ENCODE assay signal across 23 cellular contexts in the genomic region with DNA sequence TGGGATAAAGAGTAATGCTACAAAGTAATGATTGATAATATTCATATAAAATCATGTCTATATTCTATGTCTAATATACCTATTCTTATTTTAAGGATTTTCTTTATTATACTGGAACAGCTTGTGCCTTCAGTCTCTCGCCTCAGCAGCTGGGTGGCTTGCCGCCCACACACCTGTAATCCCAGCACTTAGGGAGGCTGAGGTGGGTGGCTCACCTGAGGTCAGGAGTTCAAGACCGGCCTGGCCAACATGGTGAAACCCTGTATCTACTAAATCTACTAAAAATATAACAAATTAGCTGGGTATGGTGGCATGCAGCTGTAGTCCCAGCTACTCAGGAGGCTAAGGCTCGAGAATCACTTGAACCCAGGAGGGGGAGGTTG. TPM values are rescaled to one million over a fixed set of nuclear protein-coding genes. Genes with fewer than 3 reads are reported as not detected.
DNase-seq lines count a peak whose midpoint lies in the region; ATAC-seq and TF ChIP-seq lines count a peak whose summit lies in the region.
"Had no signal": no experiment of that assay in that cellular context is flagged by ENCODE, and none has a peak within 500 bp of the region (broad histone marks: within the 10 kb centered on the region; RNA-seq: fewer than 3 reads in every experiment).

No MANE protein-coding gene starts in this region.

- TF ChIP-seq CTCF in HCT116 (IDR thresholded peaks at IDR 0.05 in 2 of 3, conservative IDR thresholded peaks at IDR 0.05 in 1 of 3; ENCODE audit: borderline replicate concordance in 1 of 3, insufficient read depth in 1 of 3, low read depth in 2 of 3, low read length in 2 of 3) (no peak), HEK293 (tag by site-specific recombination; IDR thresholded peaks at IDR 0.05) (no peak), type B pancreatic cell (conservative IDR thresholded peaks at IDR 0.05) (no peak)

- H3K27ac ChIP-seq in HCT116 (ENCODE audit: low read depth, low read length) (no peak overlapping the region), HEK293 (ENCODE audit: extremely low read depth, low read depth, low read length) (no peak overlapping the region)
- H3K27ac ChIP-seq: BLaER1 had no signal

- no TSS peak for BruUV-seq in HCT116 (replicated peaks; lab: Mats Ljungman, UMichigan)

- no peak for ATAC-seq in HCT116
- ATAC-seq: GM12878 had no signal

- RAD21 ChIA-PET in HCT116 (lab: Charles Lee; ENCODE audit: low non-redundant PET in 1 of 2, low total read pairs in 2 of 2, uncharacterized antibody in 2 of 2, unreplicated experiment in 2 of 2): no interaction called here

- H4K20me1 ChIP-seq in HCT116 (ENCODE audit: insufficient read depth): no peaks in the 10 kb centered on the region
- H4K20me1 ChIP-seq: BLaER1 had no signal

- no peak overlapping the region for H3K27ac Mint-ChIP-seq in type B pancreatic cell
- H3K27ac Mint-ChIP-seq: CD14-positive monocyte; CD4-positive, alpha-beta memory T cell; CD4-positive, CD25-positive, alpha-beta regulatory T cell; CD8-positive, alpha-beta memory T cell had no signal

- no peak overlapping the region for H3K9ac ChIP-seq in HCT116 (ENCODE audit: low read length)
- H3K9ac ChIP-seq: BLaER1 had no signal

- no peak for TF ChIP-seq POLR2A in HCT116 (IDR thresholded peaks at IDR 0.05; ENCODE audit: borderline replicate concordance, extremely low read depth, insufficient read depth, insufficient read length)

- no peaks in the 10 kb centered on the region for H3K27me3 Mint-ChIP-seq in type B pancreatic cell
- H3K27me3 Mint-ChIP-seq: CD4-positive, alpha-beta memory T cell; CD8-positive, alpha-beta memory T cell had no signal

- TF ChIP-seq RAD21 in HCT116 (IDR thresholded peaks at IDR 0.05; ENCODE audit: low read depth): no peak

- no peaks in the 10 kb centered on the region for H3K27me3 ChIP-seq in HCT116 (ENCODE audit: insufficient read depth, low read length)
- H3K27me3 ChIP-seq: BE2C, BLaER1 had no signal

- H3K4me1 ChIP-seq in HCT116 (ENCODE audit: control insufficient read depth in 1 of 2, insufficient read depth in 2 of 2, low read length in 2 of 2) (peaks cover 7 to 16% of the 10 kb centered on the region in 2 experiments; a peak in 3 of 4 replicates), HEK293 (ENCODE audit: control insufficient read depth, insufficient read depth, low read length) (no peaks in the 10 kb centered on the region)
- H3K4me1 ChIP-seq: BE2C had no signal

- CTCF ChIA-PET in HCT116 (lab: Charles Lee): no interaction called here
- CTCF ChIA-PET in HEK293 (lab: Yijun Ruan, JAX): no interaction called here

- H3K79me2 ChIP-seq in HCT116 (ENCODE audit: insufficient read depth, low read length): no peaks in the 10 kb centered on the region

- DNase-seq in HCT116 (ENCODE audit: low read depth, low spot score): no peak
- DNase-seq in occipital lobe (lab: John Stamatoyannopoulos, UW): no peak
- DNase-seq in type B pancreatic cell (ENCODE audit: extremely low spot score, unreplicated experiment): no peak
- DNase-seq: 8988T; ACHN; BE2C; C1 segment of cervical spinal cord; CD4-positive, alpha-beta memory T cell; CD4-positive, CD25-positive, alpha-beta regulatory T cell; CD8-positive, alpha-beta memory T cell; COR-L47; DMS 273 treated with DMSO at 0.1 percent for 48 hours; DMS153; DMS53; DMS79; DND-41; EL; GDM1 had no signal

- intact Hi-C loops in HCT116 (cut with micrococcal nuclease): no loop called here

- H3K4me3 Mint-ChIP-seq in type B pancreatic cell: no peak overlapping the region
- H3K4me3 Mint-ChIP-seq: CD14-positive monocyte; CD4-positive, alpha-beta memory T cell; CD4-positive, CD25-positive, alpha-beta regulatory T cell; CD8-positive, alpha-beta memory T cell had no signal

- H2AFZ ChIP-seq in HCT116 (ENCODE audit: low read depth, low read length, poor library complexity, severe bottlenecking): no peak overlapping the region

- H3K4me2 ChIP-seq in HCT116 (ENCODE audit: low read length): no peak overlapping the region
- H3K4me2 ChIP-seq: BLaER1 had no signal

- H3K4me3 ChIP-seq in HCT116 (replicated peaks in 1 of 2; ENCODE audit: low read depth in 1 of 2, low read length in 2 of 2): no peak overlapping the region
- H3K4me3 ChIP-seq in HEK293 (ENCODE audit: low read depth, low read length): no peak overlapping the region
- H3K4me3 ChIP-seq: BLaER1, GM12878 had no signal

- no peaks in the 10 kb centered on the region for H3K9me3 Mint-ChIP-seq in type B pancreatic cell
- H3K9me3 Mint-ChIP-seq: CD14-positive monocyte; CD4-positive, alpha-beta memory T cell; CD4-positive, CD25-positive, alpha-beta regulatory T cell; CD8-positive, alpha-beta memory T cell had no signal

- H3K36me3 ChIP-seq in HCT116 (ENCODE audit: control insufficient read depth in 1 of 2, insufficient read depth in 2 of 2, low read length in 2 of 2) (no peaks in the 10 kb centered on the region), HEK293 (ENCODE audit: control insufficient read depth in 2 of 2, insufficient read depth in 1 of 2, low read length in 2 of 2) (no peaks in the 10 kb centered on the region; a peak in 1 of 3 replicates)
- H3K36me3 ChIP-seq: BE2C had no signal

- POLR2A ChIA-PET in HCT116 (lab: Charles Lee) (no interaction called here), HEK293 (lab: Yijun Ruan, JAX) (interaction anchor here (0.7 to 1.6 kb wide), 3 partner anchors 13 to 354 kb away, joined by 3 to 5 read pairs (median 4); no protein-coding TSS in a partner anchor)

- H3K9me3 ChIP-seq in HCT116 (ENCODE audit: control insufficient read depth in 1 of 2, insufficient read depth in 1 of 2, low read depth in 1 of 2, low read length in 2 of 2) (no peaks in the 10 kb centered on the region), HEK293 (ENCODE audit: control insufficient read depth, insufficient read depth, low read depth, low read length) (no peaks in the 10 kb centered on the region)
- H3K9me3 ChIP-seq: BE2C, BLaER1 had no signal

- no peaks in the 10 kb centered on the region for H3K4me1 Mint-ChIP-seq in type B pancreatic cell (ENCODE audit: unreplicated experiment)
- H3K4me1 Mint-ChIP-seq: CD14-positive monocyte; CD4-positive, alpha-beta memory T cell; CD4-positive, CD25-positive, alpha-beta regulatory T cell; CD8-positive, alpha-beta memory T cell had no signal

- no peaks in the 10 kb centered on the region for H3K36me3 Mint-ChIP-seq in type B pancreatic cell
- H3K36me3 Mint-ChIP-seq: CD14-positive monocyte; CD4-positive, alpha-beta memory T cell; CD4-positive, CD25-positive, alpha-beta regulatory T cell; CD8-positive, alpha-beta memory T cell had no signal

- no peaks in the 10 kb centered on the region for H3K9me2 ChIP-seq in HCT116 (ENCODE audit: insufficient read depth)

TF ChIP-seq in HCT116, 20 proteins besides CTCF, POLR2A, EP300 and RAD21:
- TF ChIP-seq CBX3 (IDR thresholded peaks at IDR 0.05; ENCODE audit: low read depth): no peak
- TF ChIP-seq EGR1 (IDR thresholded peaks at IDR 0.05; ENCODE audit: low read depth): peak; percentile 22; the same call in 1 of the 2 replicates
- no peak for TF ChIP-seq FOSL1 (IDR thresholded peaks at IDR 0.05; ENCODE audit: low read depth)
- TF ChIP-seq ZFX (IDR thresholded peaks at IDR 0.05): no peak

TF ChIP-seq in HEK293, 187 proteins besides CTCF, POLR2A, EP300 and RAD21:
- TF ChIP-seq EGR2 (tag by site-specific recombination; IDR thresholded peaks at IDR 0.05; ENCODE audit: low read depth) (peak; percentile 47; the same call in 1 of the 2 replicates), ZSCAN30 (tag by site-specific recombination; IDR thresholded peaks at IDR 0.05) (no peak), ZFHX2 (tag by site-specific recombination; conservative IDR thresholded peaks at IDR 0.05) (peak; percentile 60)

RNA-seq across cellular contexts. Expression of gene TRNAU1AP, which starts 7.6 kb away (rescaled TPM):
- total RNA-seq in HCT116 (2021; ENCODE audit: unreplicated experiment) (29.7 TPM), occipital lobe (39.8 TPM), type B pancreatic cell (ENCODE audit: low replicate concordance) (26.9 and 33.7 TPM in 2 replicates)
- polyA plus RNA-seq in HCT116 (2012): 21.9 and 25.3 TPM in 2 replicates

RNA-seq across cellular contexts. Expression of gene RCC1, which starts 39.4 kb away (rescaled TPM):
- total RNA-seq in HCT116 (2021; ENCODE audit: unreplicated experiment) (124 TPM), occipital lobe (13.4 TPM), type B pancreatic cell (ENCODE audit: low replicate concordance) (38.8 and 46.5 TPM in 2 replicates)
- polyA plus RNA-seq in HCT116 (2012): 113 and 117 TPM in 2 replicates

RNA-seq across cellular contexts. Expression of gene RAB42, which starts 46.8 kb away (rescaled TPM):
- total RNA-seq in HCT116 (2021; ENCODE audit: unreplicated experiment) (not detected), occipital lobe (1.6 TPM), type B pancreatic cell (ENCODE audit: low replicate concordance) (0.52 and 2.7 TPM in 2 replicates)
- polyA plus RNA-seq in HCT116 (2012): 0.05 and 0.15 TPM in 2 replicates
- total RNA-seq: CD4-positive, CD25-positive, alpha-beta regulatory T cell; G401 had no signal
- polyA plus RNA-seq: CD4-positive, alpha-beta memory T cell; CD4-positive, CD25-positive, alpha-beta regulatory T cell; CD8-positive, alpha-beta memory T cell had no signal
